ENCODE assay signal across 20 cellular contexts in genomic region chr12:64639466-64639865, GRCh38. TPM values are rescaled to one million over a fixed set of nuclear protein-coding genes. Genes with fewer than 3 reads are reported as not detected.
A peak's percentile ranks its signal among the peaks of the same experiment; 100 is the strongest.
DNase-seq lines count a peak whose midpoint lies in the region; ATAC-seq and TF ChIP-seq lines count a peak whose summit lies in the region.
"Had no signal": no experiment of that assay in that cellular context is flagged by ENCODE, and none has a peak within 500 bp of the region (broad histone marks: within the 10 kb centered on the region; RNA-seq: fewer than 3 reads in every experiment).

No MANE protein-coding gene starts in this region.

- in situ Hi-C loops in mammary epithelial cell (cut with MboI; ENCODE audit: low sequenced_read_pairs in 2 of 2) (no loop called here), Panc1 (cut with HindIII; ENCODE audit: low pct_unique_long_range_greater_than_20kb, low sequenced_read_pairs) (no loop called here)

- 22% methylated on average over 1 of the region's 1 CpG for WGBS in mammary epithelial cell (ENCODE audit: low coverage, missing lambda C conversion rate)

- H3K4me2 ChIP-seq in mammary epithelial cell (ENCODE audit: insufficient read depth, low read depth, low read length), result peak overlapping the region; percentile 12
- H3K4me2 ChIP-seq: BLaER1 had no signal

- H3K4me1 Mint-ChIP-seq in immature natural killer cell, result peaks cover 65 to 79% of the 10 kb centered on the region in 2 donors
- peaks cover 32% of the 10 kb centered on the region for H3K4me1 Mint-ChIP-seq in type B pancreatic cell (ENCODE audit: unreplicated experiment)

- no peaks in the 10 kb centered on the region for H3K27me3 Mint-ChIP-seq in immature natural killer cell (ENCODE audit: low read depth in 3 of 3)
- H3K27me3 Mint-ChIP-seq in type B pancreatic cell, result no peaks in the 10 kb centered on the region
- H3K27me3 Mint-ChIP-seq: stimulated activated naive CD8-positive, alpha-beta T cell treated with anti-CD3 and anti-CD28 coated beads, Interleukin-15, Interleukin-2, amounts not matched to agents 100 ng/mL and 50 ng/mL, for 24 hours had no signal

- TF ChIP-seq POLR2A in breast epithelium (IDR thresholded peaks at IDR 0.05), result no peak

- dilution Hi-C loops in mammary epithelial cell (cut with HindIII; ENCODE audit: low sequenced_read_pairs), result no loop called here

- no peak overlapping the region for H2AFZ ChIP-seq in mammary epithelial cell (ENCODE audit: low read depth, low read length)

- H3K27me3 ChIP-seq in mammary epithelial cell (ENCODE audit: insufficient read depth, low read length) (no peaks in the 10 kb centered on the region), breast epithelium (no peaks in the 10 kb centered on the region), Panc1 (ENCODE audit: control insufficient read depth, insufficient read depth, low read length) (no peaks in the 10 kb centered on the region)
- H3K27me3 ChIP-seq: BLaER1, ovary, upper lobe of right lung had no signal

- H3K9ac ChIP-seq in mammary epithelial cell (ENCODE audit: insufficient read depth, low read length), result no peak overlapping the region
- H3K9ac ChIP-seq: BLaER1 had no signal

- peaks cover 9% of the 10 kb centered on the region for H3K4me1 ChIP-seq in mammary epithelial cell (ENCODE audit: insufficient read depth, low read length)
- H3K4me1 ChIP-seq in breast epithelium, result no peaks in the 10 kb centered on the region
- H3K4me1 ChIP-seq in Panc1 (ENCODE audit: control insufficient read depth, insufficient read depth, low read length), result peaks cover 59% of the 10 kb centered on the region

- H3K36me3 Mint-ChIP-seq in immature natural killer cell (peaks cover 3 to 8% (median 5%) of the 10 kb centered on the region in 3 donors), type B pancreatic cell (peaks cover 15% of the 10 kb centered on the region)

- TF ChIP-seq CTCF in mammary epithelial cell (conservative IDR thresholded peaks at IDR 0.05 in 1 of 2, IDR thresholded peaks at IDR 0.05 in 1 of 2; ENCODE audit: extremely low read depth in 1 of 2, insufficient read depth in 1 of 2, low read depth in 1 of 2, low read length in 2 of 2), result no peak
- TF ChIP-seq CTCF in breast epithelium (IDR thresholded peaks at IDR 0.05), result no peak
- TF ChIP-seq CTCF in Panc1 (IDR thresholded peaks at IDR 0.05), result no peak
- TF ChIP-seq CTCF in type B pancreatic cell (conservative IDR thresholded peaks at IDR 0.05), result no peak

- H3K27ac ChIP-seq in mammary epithelial cell (ENCODE audit: insufficient read depth, low read depth, low read length) (no peak overlapping the region), breast epithelium (peak overlapping the region in 1 of 2 donors; percentile 52), Panc1 (ENCODE audit: low read length) (peak overlapping the region; percentile 52; the same call in 1 of the 2 replicates), substantia nigra (ENCODE audit: low read depth, low read length, poor library complexity, severe bottlenecking) (no peak overlapping the region)
- H3K27ac ChIP-seq: BLaER1, ovary, upper lobe of right lung had no signal

- CTCF ChIA-PET in mammary epithelial cell (lab: Charles Lee; ENCODE audit: low non-redundant PET) (no interaction called here), Panc1 (lab: Charles Lee) (no interaction called here)

- no TSS peak for BruUV-seq in mammary epithelial cell (replicated peaks; lab: Mats Ljungman, UMichigan)
- BruUV-seq in Panc1 (replicated peaks; lab: Mats Ljungman, UMichigan), result no TSS peak

- DNase-seq in mammary epithelial cell (no peak), breast epithelium (ENCODE audit: low spot score in 2 of 2) (no peak), Panc1 (ENCODE audit: low read depth, low spot score) (no peak), immature natural killer cell (no peak), type B pancreatic cell (ENCODE audit: extremely low spot score, unreplicated experiment) (no peak), substantia nigra (lab: John Stamatoyannopoulos, UW) (no peak), T-helper 9 cell (no peak), NOMO-1 treated with dmso at 0.1 percent for 144 hours (lab: John Stamatoyannopoulos, UW; ENCODE audit: unreplicated experiment) (no peak)
- DNase-seq: KBM-7, kidney glomerular epithelial cell, NCI-H146, NCI-H2171 treated with DMSO at 0.1 percent for 48 hours, NCI-H526, ovary, right cardiac atrium, SHP77, upper lobe of right lung had no signal

- H3K9me3 ChIP-seq in mammary epithelial cell (replicated peaks; ENCODE audit: insufficient read depth, low read length) (no peaks in the 10 kb centered on the region), breast epithelium (no peaks in the 10 kb centered on the region), Panc1 (ENCODE audit: control insufficient read depth, insufficient read depth, low read depth, low read length) (no peaks in the 10 kb centered on the region)
- H3K9me3 ChIP-seq: BLaER1, ovary, upper lobe of right lung had no signal

- intact Hi-C loops in mammary epithelial cell (cut with micrococcal nuclease) (no loop called here), breast epithelium (cut with DNase I; ENCODE audit: low total_unique reads) (no loop called here), Panc1 (cut with micrococcal nuclease; ENCODE audit: unreplicated experiment) (no loop called here)

- H3K36me3 ChIP-seq in mammary epithelial cell (ENCODE audit: insufficient read depth, low read length) (no peaks in the 10 kb centered on the region), breast epithelium (no peaks in the 10 kb centered on the region), Panc1 (ENCODE audit: control insufficient read depth, insufficient read depth, low read length) (no peaks in the 10 kb centered on the region)
- H3K36me3 ChIP-seq: ovary, upper lobe of right lung had no signal

- H3K4me3 ChIP-seq in mammary epithelial cell (replicated peaks in 1 of 3; ENCODE audit: insufficient read depth in 1 of 3, low read depth in 2 of 3, low read length in 3 of 3) (no peak overlapping the region), breast epithelium (no peak overlapping the region), Panc1 (ENCODE audit: low read depth in 2 of 2, low read length in 2 of 2) (no peak overlapping the region)
- H3K4me3 ChIP-seq: BLaER1, ovary, upper lobe of right lung had no signal

- POLR2A ChIA-PET in Panc1 (lab: Charles Lee), result no interaction called here

- peaks cover 79% of the 10 kb centered on the region for H3K79me2 ChIP-seq in mammary epithelial cell (ENCODE audit: insufficient read depth, low read length)

- H3K27ac Mint-ChIP-seq in immature natural killer cell (peak overlapping the region; percentile 3 to 77 (median 63)), type B pancreatic cell (peak overlapping the region; percentile 21)
- H3K27ac Mint-ChIP-seq: activated T-helper 2 cell treated with anti-CD3 and anti-CD28 coated beads, Interferon-gamma antibody, Interleukin-2, Interleukin-4, amounts not matched to agents 10 μg/mL and 5 μg/mL and 100 μg/mL, durations not matched to agents 14 hours and 24 hours and 36 hours had no signal

- H3K4me3 Mint-ChIP-seq in immature natural killer cell, result peak overlapping the region in 1 of 5 donors; percentile 11
- no peak overlapping the region for H3K4me3 Mint-ChIP-seq in type B pancreatic cell
- H3K4me3 Mint-ChIP-seq: stimulated activated naive CD8-positive, alpha-beta T cell treated with anti-CD3 and anti-CD28 coated beads, Interleukin-15, Interleukin-2, amounts not matched to agents 100 ng/mL and 50 ng/mL, for 24 hours had no signal

- no peaks in the 10 kb centered on the region for H4K20me1 ChIP-seq in mammary epithelial cell (ENCODE audit: insufficient read depth, low read length)

- H3K9me3 Mint-ChIP-seq in immature natural killer cell (no peaks in the 10 kb centered on the region), type B pancreatic cell (peaks cover 5% of the 10 kb centered on the region)
- H3K9me3 Mint-ChIP-seq: activated T-helper 2 cell treated with anti-CD3 and anti-CD28 coated beads, Interferon-gamma antibody, Interleukin-2, Interleukin-4, amounts not matched to agents 10 μg/mL and 5 μg/mL and 100 μg/mL, durations not matched to agents 14 hours and 24 hours and 36 hours; stimulated activated naive CD8-positive, alpha-beta T cell treated with anti-CD3 and anti-CD28 coated beads, Interleukin-15, Interleukin-2, amounts not matched to agents 100 ng/mL and 50 ng/mL, for 24 hours had no signal

- no peak for ATAC-seq in Panc1
- ATAC-seq: right cardiac atrium had no signal

RNA-seq across cellular contexts. Expression of gene RASSF3, which starts 29.2 kb away (rescaled TPM):
- total RNA-seq in mammary epithelial cell, result 10 to 100 TPM; 23.0 to 24.3 TPM
- polyA plus RNA-seq in mammary epithelial cell, result 14.0 TPM
- 10.4 TPM for polyA minus RNA-seq in mammary epithelial cell
- 10 to 100 TPM; 23.4 to 28.4 (median 24.6) TPM for total RNA-seq in breast epithelium
- 107 TPM for total RNA-seq in Panc1 (2021; ENCODE audit: unreplicated experiment)
- 42.2 TPM for polyA plus RNA-seq in Panc1 (2012; ENCODE audit: insufficient read length)
- polyA plus RNA-seq in immature natural killer cell, result 1 to 10 TPM; 5.2 to 6.2 (median 5.5) TPM
- total RNA-seq in type B pancreatic cell (ENCODE audit: low replicate concordance), result 16.3 and 31.8 TPM in 2 replicates
